Comparison of ENCODE assay signal across 14 cellular contexts in genomic region chr2:238975408-238975807, GRCh38.
DNase-seq lines count a peak whose midpoint lies in the region; ATAC-seq, FAIRE-seq and TF ChIP-seq lines count a peak whose summit lies in the region.
"Had no signal": no experiment of that assay in that cellular context is flagged by ENCODE, and none has a peak within 500 bp of the region (broad histone marks: within the 10 kb centered on the region; RNA-seq: fewer than 3 reads in every experiment).

No MANE protein-coding gene starts in this region.

- H3K27me3 ChIP-seq in ACC112 (ENCODE audit: insufficient read depth, low read length) (no peaks in the 10 kb centered on the region), HCT116 (ENCODE audit: insufficient read depth, low read length) (no peaks in the 10 kb centered on the region), adipocyte (replicated peaks; ENCODE audit: control insufficient read depth, insufficient read depth, low read length) (no peaks in the 10 kb centered on the region), uterus (no peaks in the 10 kb centered on the region)
- H3K27me3 ChIP-seq: BLaER1 treated with 17β-estradiol and CSF1 and Interleukin-3, amounts not matched to agents 10 nM and 100 nM had no signal

- no peaks in the 10 kb centered on the region for H4K20me1 ChIP-seq in HCT116 (ENCODE audit: insufficient read depth)
- H4K20me1 ChIP-seq: BLaER1 treated with 17β-estradiol and CSF1 and Interleukin-3, amounts not matched to agents 10 nM and 100 nM had no signal

- TF ChIP-seq POLR2A in HCT116 (IDR thresholded peaks at IDR 0.05; ENCODE audit: borderline replicate concordance, extremely low read depth, insufficient read depth, insufficient read length) (no peak), uterus (IDR thresholded peaks at IDR 0.05) (no peak)

- peak overlapping the region; percentile 79; the same call in 1 of the 2 replicates for H3K27ac ChIP-seq in ACC112 (ENCODE audit: low read depth, low read length)
- no peak overlapping the region for H3K27ac ChIP-seq in HCT116 (ENCODE audit: low read depth, low read length)
- H3K27ac ChIP-seq in uterus = peak overlapping the region; percentile 63 to 83
- H3K27ac ChIP-seq in kidney (ENCODE audit: low read depth in 2 of 2, low read length in 2 of 2) = no peak overlapping the region
- H3K27ac ChIP-seq: BLaER1 treated with 17β-estradiol and CSF1 and Interleukin-3, amounts not matched to agents 10 nM and 100 nM; KMS-11 had no signal

- intact Hi-C loops in HCT116 (cut with micrococcal nuclease) = no loop called here
- intact Hi-C loops in uterus (cut with DNase I; ENCODE audit: low total_unique reads) = no loop called here
- intact Hi-C loops in kidney (cut with DNase I) = no loop called here

- RAD21 ChIA-PET in HCT116 (lab: Charles Lee; ENCODE audit: low non-redundant PET in 1 of 2, low total read pairs in 2 of 2, uncharacterized antibody in 2 of 2, unreplicated experiment in 2 of 2) = no interaction called here

- no peaks in the 10 kb centered on the region for H3K9me3 ChIP-seq in HCT116 (ENCODE audit: control insufficient read depth in 1 of 2, insufficient read depth in 1 of 2, low read depth in 1 of 2, low read length in 2 of 2)
- peaks cover 6% of the 10 kb centered on the region for H3K9me3 ChIP-seq in adipocyte (ENCODE audit: control insufficient read depth, low read length)
- H3K9me3 ChIP-seq in uterus = no peaks in the 10 kb centered on the region
- H3K9me3 ChIP-seq in kidney (ENCODE audit: control insufficient read depth in 1 of 2, low read length in 2 of 2) = no peaks in the 10 kb centered on the region

- no peak for TF ChIP-seq RAD21 in HCT116 (IDR thresholded peaks at IDR 0.05; ENCODE audit: low read depth)

- CTCF ChIA-PET in HCT116 (lab: Charles Lee) = no interaction called here

- ATAC-seq in HCT116 (no peak), HG02840 (IDR thresholded peaks at IDR 0.05; ENCODE audit: low FRiP score, unreplicated experiment) (no peak)

- DNase-seq in HCT116 (ENCODE audit: low read depth, low spot score) (no peak), adipocyte (ENCODE audit: low read depth) (no peak), uterus (no peak), AG08396 (ENCODE audit: low spot score) (no peak), kidney (no peak)
- DNase-seq: CD4-positive, CD25-positive, alpha-beta regulatory T cell; DMS53; GF-D8 had no signal

- H3K4me2 ChIP-seq in HCT116 (ENCODE audit: low read length) = no peak overlapping the region
- H3K4me2 ChIP-seq: BLaER1 treated with 17β-estradiol and CSF1 and Interleukin-3, amounts not matched to agents 10 nM and 100 nM; GM23338; KMS-11 had no signal

- H3K9me2 ChIP-seq in HCT116 (ENCODE audit: insufficient read depth) = no peaks in the 10 kb centered on the region

- H3K4me1 ChIP-seq in ACC112 (ENCODE audit: control insufficient read depth, insufficient read depth, low read length, unreplicated experiment) (peaks cover 21% of the 10 kb centered on the region), HCT116 (ENCODE audit: control insufficient read depth in 1 of 2, insufficient read depth in 2 of 2, low read length in 2 of 2) (peaks cover 0 to 13% of the 10 kb centered on the region in 2 experiments; a peak in 2 of 4 replicates), adipocyte (ENCODE audit: control insufficient read depth, insufficient read depth, low read length) (peaks cover 31% of the 10 kb centered on the region), uterus (no peaks in the 10 kb centered on the region), kidney (ENCODE audit: control insufficient read depth in 1 of 2, insufficient read depth in 1 of 2, low read depth in 1 of 2, low read length in 2 of 2) (no peaks in the 10 kb centered on the region)

- H3K79me2 ChIP-seq in ACC112 (ENCODE audit: control insufficient read depth, insufficient read depth, low read length, unreplicated experiment) = no peaks in the 10 kb centered on the region
- no peaks in the 10 kb centered on the region for H3K79me2 ChIP-seq in HCT116 (ENCODE audit: insufficient read depth, low read length)

- FAIRE-seq in kidney (lab: Jason Lieb, UNC) = no peak
- FAIRE-seq: GM19239 had no signal

- H3K4me3 ChIP-seq in ACC112 (ENCODE audit: low read depth, low read length) (no peak overlapping the region), HCT116 (replicated peaks in 1 of 2; ENCODE audit: low read depth in 1 of 2, low read length in 2 of 2) (no peak overlapping the region), adipocyte (ENCODE audit: low read length) (no peak overlapping the region), uterus (no peak overlapping the region), kidney (ENCODE audit: low read length in 2 of 2) (no peak overlapping the region)
- H3K4me3 ChIP-seq: BLaER1 treated with 17β-estradiol and CSF1 and Interleukin-3, amounts not matched to agents 10 nM and 100 nM; GM23338 had no signal

- no TSS peak for BruUV-seq in HCT116 (replicated peaks; lab: Mats Ljungman, UMichigan)

- H2AFZ ChIP-seq in ACC112 (ENCODE audit: low read length, unreplicated experiment) (no peak overlapping the region), HCT116 (ENCODE audit: low read depth, low read length, poor library complexity, severe bottlenecking) (peak overlapping the region; percentile 32)

- POLR2A ChIA-PET in HCT116 (lab: Charles Lee) = no interaction called here

- H3K9ac ChIP-seq in HCT116 (ENCODE audit: low read length) = no peak overlapping the region
- peak overlapping the region; percentile 35 for H3K9ac ChIP-seq in adipocyte (ENCODE audit: low read length)
- no peak overlapping the region for H3K9ac ChIP-seq in kidney (ENCODE audit: low read length in 2 of 2)
- H3K9ac ChIP-seq: BLaER1 treated with 17β-estradiol and CSF1 and Interleukin-3, amounts not matched to agents 10 nM and 100 nM; KMS-11 had no signal

- no peak for TF ChIP-seq CTCF in HCT116 (IDR thresholded peaks at IDR 0.05 in 2 of 3, conservative IDR thresholded peaks at IDR 0.05 in 1 of 3; ENCODE audit: borderline replicate concordance in 1 of 3, insufficient read depth in 1 of 3, low read depth in 2 of 3, low read length in 2 of 3)
- TF ChIP-seq CTCF in uterus (IDR thresholded peaks at IDR 0.05) = no peak
- TF ChIP-seq CTCF in kidney (IDR thresholded peaks at IDR 0.05; ENCODE audit: borderline replicate concordance, extremely low read depth, insufficient read depth) = no peak

- no peaks in the 10 kb centered on the region for H3K36me3 ChIP-seq in ACC112 (ENCODE audit: insufficient read depth, low read length)
- no peaks in the 10 kb centered on the region for H3K36me3 ChIP-seq in HCT116 (ENCODE audit: control insufficient read depth in 1 of 2, insufficient read depth in 2 of 2, low read length in 2 of 2)
- no peaks in the 10 kb centered on the region for H3K36me3 ChIP-seq in adipocyte (ENCODE audit: control insufficient read depth, insufficient read depth, low read length, severe bottlenecking)
- no peaks in the 10 kb centered on the region for H3K36me3 ChIP-seq in uterus
- no peaks in the 10 kb centered on the region for H3K36me3 ChIP-seq in kidney (ENCODE audit: control insufficient read depth in 1 of 2, insufficient read depth in 2 of 2, low read length in 2 of 2)
- H3K36me3 ChIP-seq: BLaER1 treated with 17β-estradiol and CSF1 and Interleukin-3, amounts not matched to agents 10 nM and 100 nM had no signal

TF ChIP-seq in HCT116, 20 proteins besides CTCF, POLR2A, EP300 and RAD21:
- TF ChIP-seq JUND (IDR thresholded peaks at IDR 0.05) = no peak
- no peak for TF ChIP-seq SRF (IDR thresholded peaks at IDR 0.05; ENCODE audit: low read depth)
- TF ChIP-seq ELF1 (IDR thresholded peaks at IDR 0.05; ENCODE audit: borderline replicate concordance, low read depth) = no peak
- no peak for TF ChIP-seq ZFX (IDR thresholded peaks at IDR 0.05)
- no peak for TF ChIP-seq MAX (IDR thresholded peaks at IDR 0.05)
- no peak for TF ChIP-seq SP1 (IDR thresholded peaks at IDR 0.05; ENCODE audit: low read depth)
- TF ChIP-seq ZNF274 (IDR thresholded peaks at IDR 0.05; ENCODE audit: low read depth, low read length) = no peak
- no peak for TF ChIP-seq EGR1 (IDR thresholded peaks at IDR 0.05; ENCODE audit: low read depth)
- TF ChIP-seq POLR2AphosphoS5 (IDR thresholded peaks at IDR 0.05; ENCODE audit: low read depth, low read length) = no peak
- no peak for TF ChIP-seq TCF7L2 (IDR thresholded peaks at IDR 0.05; ENCODE audit: borderline replicate concordance, extremely low read depth, insufficient read depth, insufficient read length)
- TF ChIP-seq REST (IDR thresholded peaks at IDR 0.05; ENCODE audit: low read depth) = no peak
- no peak for TF ChIP-seq FOSL1 (IDR thresholded peaks at IDR 0.05; ENCODE audit: low read depth)
- TF ChIP-seq ATF3 (IDR thresholded peaks at IDR 0.05) = no peak
- TF ChIP-seq SIN3A (IDR thresholded peaks at IDR 0.05; ENCODE audit: low read depth) = no peak

Comparison
In these comparisons a context has a peak if more than half of its experiments do, and no peak if none do; other contexts are left out.
1. H3K27ac ChIP-seq: peak in ACC112 (single experiment) and uterus (2 of 2); none in HCT116 (single experiment) and kidney (0 of 2).